Comparison of ENCODE assay signal across 8 cellular contexts in genomic region chr4:38752393-38752961, GRCh38. TPM values are rescaled to one million over a fixed set of nuclear protein-coding genes. Genes with fewer than 3 reads are reported as not detected.
DNase-seq lines count a peak whose midpoint lies in the region; ATAC-seq and TF ChIP-seq lines count a peak whose summit lies in the region.

No MANE protein-coding gene starts in this region.

- DNase-seq in AG04449 (ENCODE audit: low read depth, low spot score) (no peak), brain microvascular endothelial cell (peak; percentile 42), natural killer cell (no peak), cerebellum (ENCODE audit: low spot score) (no peak), RPMI8226 (no peak)
- no peak for DNase-seq in stimulated activated naive CD4-positive, alpha-beta T cell treated with Interleukin-2 at 50 U/mL for 16 hours (lab: John Stamatoyannopoulos, UW)

- H3K27me3 Mint-ChIP-seq in natural killer cell (ENCODE audit: low read depth in 2 of 2): no peaks in the 10 kb centered on the region

- H3K27ac Mint-ChIP-seq in natural killer cell: no peak overlapping the region

- TF ChIP-seq CTCF in AG04449 (IDR thresholded peaks at IDR 0.05; ENCODE audit: insufficient read depth, low read length, missing control alignments) (no peak), brain microvascular endothelial cell (IDR thresholded peaks at IDR 0.05; ENCODE audit: low read depth, low read length, missing control alignments) (no peak), natural killer cell (IDR thresholded peaks at IDR 0.05) (no peak)

- in situ Hi-C loops in brain microvascular endothelial cell (cut with HindIII; ENCODE audit: low pct_ligation_motif_present, low sequenced_read_pairs): no loop called here

- H3K4me3 Mint-ChIP-seq in natural killer cell: no peak overlapping the region

- H3K36me3 ChIP-seq in brain microvascular endothelial cell (replicated peaks): no peaks in the 10 kb centered on the region

- peak overlapping the region; percentile 73 for H3K27ac ChIP-seq in brain microvascular endothelial cell

- H3K4me1 Mint-ChIP-seq in natural killer cell: peaks cover 6 to 11% of the 10 kb centered on the region in 2 donors

- ATAC-seq in GM19372 (IDR thresholded peaks at IDR 0.05; ENCODE audit: low read depth, unreplicated experiment): peak; percentile 91
- peak; percentile 94 for ATAC-seq in HG03354 (IDR thresholded peaks at IDR 0.05; ENCODE audit: poor library complexity, severe bottlenecking, unreplicated experiment)
- ATAC-seq in natural killer cell: peak; percentile 51 to 86 (median 79)

- POLR2A ChIA-PET in AG04449 (lab: Yijun Ruan, JAX): interaction anchor here (0.6 kb wide), 1 partner anchor 15 kb away, joined by 4 read pairs; no protein-coding TSS in a partner anchor

- H3K4me3 ChIP-seq in AG04449 (ENCODE audit: low read depth, low read length): peak overlapping the region; percentile 26; the same call in 1 of the 2 replicates
- peak overlapping the region; percentile 12 for H3K4me3 ChIP-seq in brain microvascular endothelial cell (ENCODE audit: low read depth, low read length)

- CTCF ChIA-PET in AG04449 (lab: Yijun Ruan, JAX): no interaction called here

- no peaks in the 10 kb centered on the region for H3K27me3 ChIP-seq in brain microvascular endothelial cell (replicated peaks)

- intact Hi-C loops in natural killer cell (cut with micrococcal nuclease): no loop called here

- H3K36me3 Mint-ChIP-seq in natural killer cell: no peaks in the 10 kb centered on the region

- no peaks in the 10 kb centered on the region for H3K9me3 Mint-ChIP-seq in natural killer cell

RNA-seq across cellular contexts. Expression of gene TLR10, which starts 30.3 kb away (rescaled TPM):
- total RNA-seq in natural killer cell (under 1 TPM; 0.31 to 0.63 (median 0.59) TPM), cerebellum (1.2 TPM)

RNA-seq across cellular contexts. Expression of gene TLR1, which starts 52.1 kb away (rescaled TPM):
- total RNA-seq in natural killer cell: 10 to 100 TPM; 25.6 to 51.5 (median 30.0) TPM
- 3.8 TPM for total RNA-seq in cerebellum
